13 cellular contexts compared by ENCODE assay signal in genomic region chr5:94181940-94182339, GRCh38.
DNase-seq lines count a peak whose midpoint lies in the region; ATAC-seq, FAIRE-seq and TF ChIP-seq lines count a peak whose summit lies in the region.
"Had no signal": no experiment of that assay in that cellular context is flagged by ENCODE, and none has a peak within 500 bp of the region (broad histone marks: within the 10 kb centered on the region; RNA-seq: fewer than 3 reads in every experiment).

No MANE protein-coding gene starts in this region.

- H3K4me3 ChIP-seq in Loucy (ENCODE audit: low read length, poor library complexity, severe bottlenecking) (no peak overlapping the region), epithelial cell of esophagus (ENCODE audit: low read length) (no peak overlapping the region), mucosa of descending colon (no peak overlapping the region)

- no peaks in the 10 kb centered on the region for H3K79me2 ChIP-seq in Loucy (ENCODE audit: insufficient read depth, low read length)

- H3K9me3 ChIP-seq in Loucy (ENCODE audit: insufficient read depth, low read depth, low read length) (no peaks in the 10 kb centered on the region), mucosa of descending colon (no peaks in the 10 kb centered on the region)

- no peaks in the 10 kb centered on the region for H4K20me1 ChIP-seq in Loucy (ENCODE audit: insufficient read depth, low read length, poor library complexity, severe bottlenecking)

- no peaks in the 10 kb centered on the region for H3K4me1 ChIP-seq in Loucy (ENCODE audit: insufficient read depth, low read length, poor library complexity, severe bottlenecking)
- H3K4me1 ChIP-seq in mucosa of descending colon (ENCODE audit: low read depth), result no peaks in the 10 kb centered on the region

- no peak overlapping the region for H3K4me2 ChIP-seq in Loucy (ENCODE audit: low read depth, low read length, poor library complexity, severe bottlenecking)

- H2AFZ ChIP-seq in Loucy (ENCODE audit: low read length), result no peak overlapping the region

- ATAC-seq in GM21529 (IDR thresholded peaks at IDR 0.05; ENCODE audit: unreplicated experiment) (peak; percentile 66), HG03045 (IDR thresholded peaks at IDR 0.05; ENCODE audit: unreplicated experiment) (no peak), mucosa of descending colon (no peak)

- no peaks in the 10 kb centered on the region for H3K9me2 ChIP-seq in Loucy (replicated peaks; ENCODE audit: low read depth, low read length)

- H3K27me3 ChIP-seq in Loucy (ENCODE audit: insufficient read depth, low read length, poor library complexity, severe bottlenecking), result no peaks in the 10 kb centered on the region

- H3F3A ChIP-seq in Loucy (ENCODE audit: low read depth), result no peaks in the 10 kb centered on the region

- intact Hi-C loops in mucosa of descending colon (cut with DNase I, micrococcal nuclease), result no loop called here

- H3K36me3 ChIP-seq in Loucy (ENCODE audit: insufficient read depth, low read length), result no peaks in the 10 kb centered on the region
- no peaks in the 10 kb centered on the region for H3K36me3 ChIP-seq in mucosa of descending colon (ENCODE audit: low read depth)

- TF ChIP-seq CTCF in D721Med (IDR thresholded peaks at IDR 0.05; ENCODE audit: insufficient read depth, missing control alignments) (peak; percentile 12), Loucy (conservative IDR thresholded peaks at IDR 0.05; ENCODE audit: low read length) (peak; percentile 44), epithelial cell of esophagus (IDR thresholded peaks at IDR 0.05; ENCODE audit: insufficient read depth, low read depth, low read length, missing control alignments) (peak; percentile 42), mucosa of descending colon (IDR thresholded peaks at IDR 0.05) (no peak)

- no peak for FAIRE-seq in D721Med (lab: Jason Lieb, UNC)
- FAIRE-seq: endometrium had no signal

- H3K9ac ChIP-seq in Loucy (ENCODE audit: low read depth, low read length, poor library complexity, severe bottlenecking), result no peak overlapping the region

- DNase-seq in D721Med (ENCODE audit: insufficient read length, low spot score), result no peak
- peak; percentile 36 for DNase-seq in epithelial cell of esophagus (ENCODE audit: low read depth)
- DNase-seq in NCI-H446 (lab: John Stamatoyannopoulos, UW), result no peak
- DNase-seq in activated CD4-positive, CD25-positive, alpha-beta regulatory T cell treated with anti-CD3 and anti-CD28 coated beads, Interleukin-2, amount 50 U/mL, for 72 hours, result no peak
- no peak for DNase-seq in mucosa of descending colon
- DNase-seq: activated effector memory CD4-positive, alpha-beta T cell treated with Interleukin-2 at 50 U/mL for 16 hours; GDM1; GOT3; NCI-H1092 treated with DMSO at 0.1 percent for 48 hours had no signal
